In genomic region chr12:23614280-23614679, GRCh38 we compare ENCODE assay signal across 26 cellular contexts.
"Had no signal": no experiment of that assay in that cellular context is flagged by ENCODE, and none has a peak within 500 bp of the region (broad histone marks: within the 10 kb centered on the region; RNA-seq: fewer than 3 reads in every experiment).

No MANE protein-coding gene starts in this region.

- H3K4me1 ChIP-seq: esophagus squamous epithelium, heart left ventricle, prostate gland, upper lobe of right lung, uterus had no signal

- H3K4me3 ChIP-seq: coronary artery, esophagus squamous epithelium, heart left ventricle, hepatocyte, lung, prostate gland, thoracic aorta, tibial nerve, upper lobe of right lung, uterus had no signal

- H3K27ac ChIP-seq: coronary artery, esophagus squamous epithelium, hepatocyte, prostate gland, thoracic aorta, tibial nerve, upper lobe of right lung had no signal

- H3K27ac Mint-ChIP-seq: memory B cell; naive thymus-derived CD8-positive, alpha-beta T cell; nephron progenitor cell; stimulated activated naive B cell treated with anti-CD40 and anti-IgM and Interleukin-4, amounts not matched to agents 10 μg/mL and 1 μg/mL and 100 μg/mL, for 72 hours; stimulated activated naive CD8-positive, alpha-beta T cell treated with anti-CD3 and anti-CD28 coated beads, Interleukin-15, Interleukin-2, amounts not matched to agents 100 ng/mL and 50 ng/mL, for 24 hours had no signal

- DNase-seq: dermis blood vessel endothelial cell; effector memory CD4-positive, alpha-beta T cell; erythroblast; esophagus squamous epithelium; heart left ventricle; kidney; midbrain; naive thymus-derived CD8-positive, alpha-beta T cell; nephron progenitor cell; nucleus accumbens; right cardiac atrium; small intestine; stimulated activated CD4-positive, alpha-beta T cell treated with anti-CD3 and anti-CD28 coated beads, Interleukin-15, amount 100 ng/mL, for 24 hours; stimulated activated CD4-positive, alpha-beta T cell treated with anti-CD3 and anti-CD28 coated beads, Interleukin-2, amount 100 ng/mL, for 48 hours; stimulated activated naive B cell treated with anti-CD40 and anti-IgM and Interleukin-4, amounts not matched to agents 10 μg/mL and 1 μg/mL and 100 μg/mL, for 72 hours; upper lobe of right lung; uterus had no signal

- H3K4me1 Mint-ChIP-seq: naive thymus-derived CD8-positive, alpha-beta T cell; nephron progenitor cell; stimulated activated naive B cell treated with anti-CD40 and anti-IgM and Interleukin-4, amounts not matched to agents 10 μg/mL and 1 μg/mL and 100 μg/mL, for 72 hours had no signal

- H3K36me3 ChIP-seq: esophagus squamous epithelium, heart left ventricle, prostate gland, thoracic aorta, tibial nerve, upper lobe of right lung, uterus had no signal

- FAIRE-seq: frontal cortex, kidney, small intestine had no signal

- H3K9me3 Mint-ChIP-seq: nephron progenitor cell had no signal

- H3K36me3 Mint-ChIP-seq: naive thymus-derived CD8-positive, alpha-beta T cell; stimulated activated naive B cell treated with anti-CD40 and anti-IgM and Interleukin-4, amounts not matched to agents 10 μg/mL and 1 μg/mL and 100 μg/mL, for 72 hours had no signal

- H3K27me3 ChIP-seq: esophagus squamous epithelium, heart left ventricle, hepatocyte, tibial nerve, upper lobe of right lung, uterus had no signal

- H3K4me3 Mint-ChIP-seq: memory B cell; naive thymus-derived CD8-positive, alpha-beta T cell; nephron progenitor cell; stimulated activated naive B cell treated with anti-CD40 and anti-IgM and Interleukin-4, amounts not matched to agents 10 μg/mL and 1 μg/mL and 100 μg/mL, for 72 hours; stimulated activated naive CD8-positive, alpha-beta T cell treated with anti-CD3 and anti-CD28 coated beads, Interleukin-15, Interleukin-2, amounts not matched to agents 100 ng/mL and 50 ng/mL, for 24 hours had no signal

- H3K27me3 Mint-ChIP-seq: memory B cell; naive thymus-derived CD8-positive, alpha-beta T cell; stimulated activated naive B cell treated with anti-CD40 and anti-IgM and Interleukin-4, amounts not matched to agents 10 μg/mL and 1 μg/mL and 100 μg/mL, for 72 hours; stimulated activated naive CD8-positive, alpha-beta T cell treated with anti-CD3 and anti-CD28 coated beads, Interleukin-15, Interleukin-2, amounts not matched to agents 100 ng/mL and 50 ng/mL, for 24 hours had no signal
